ENCODE assay signal across 14 cellular contexts in the genomic region with DNA sequence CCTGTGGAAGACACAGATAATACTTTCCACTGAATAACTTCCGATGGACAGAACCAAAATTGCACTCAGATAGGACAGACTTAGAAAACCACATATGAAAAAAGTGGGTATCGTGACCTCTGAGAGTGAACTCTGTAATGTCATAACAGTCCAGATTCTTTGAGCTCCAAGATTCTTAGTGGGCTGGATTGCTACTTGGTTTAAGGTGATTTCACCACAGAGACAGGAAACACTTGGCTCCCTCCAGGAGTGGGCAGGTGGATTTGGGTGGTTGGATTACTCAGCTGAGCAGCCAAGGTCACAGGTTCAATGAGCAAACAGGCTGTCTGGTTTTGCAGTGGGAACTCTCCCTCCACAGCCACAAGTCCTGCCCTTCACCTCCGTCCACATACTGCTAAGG.
DNase-seq lines count a peak whose midpoint lies in the region; ATAC-seq lines count a peak whose summit lies in the region.
"Had no signal": no experiment of that assay in that cellular context is flagged by ENCODE, and none has a peak within 500 bp of the region (broad histone marks: within the 10 kb centered on the region; RNA-seq: fewer than 3 reads in every experiment).

No MANE protein-coding gene starts in this region.

- ATAC-seq in GM21447 (IDR thresholded peaks at IDR 0.05; ENCODE audit: unreplicated experiment) = no peak
- no peak for ATAC-seq in HG02885 (IDR thresholded peaks at IDR 0.05; ENCODE audit: poor library complexity, unreplicated experiment)

- H3K27ac ChIP-seq in muscle layer of duodenum (ENCODE audit: low read length) = peak overlapping the region; percentile 60

- no peak overlapping the region for H3K4me3 ChIP-seq in muscle layer of duodenum (ENCODE audit: low read depth in 1 of 2, low read length in 2 of 2)

- peak; percentile 79 for DNase-seq in ACHN
- peak; percentile 67 for DNase-seq in LHCN-M2 (ENCODE audit: low read depth)
- peak; percentile 79 for DNase-seq in dermis blood vessel endothelial cell
- DNase-seq in COR-L47 (lab: John Stamatoyannopoulos, UW) = no peak
- DNase-seq in amniotic stem cell (lab: John Stamatoyannopoulos, UW) = no peak
- DNase-seq: activated CD4-positive, alpha-beta T cell treated with anti-CD3 and anti-CD28 coated beads, Interleukin-2, amount 10 ng/mL, durations not matched to agents 7 days and 5 days; activated naive CD4-positive, alpha-beta T cell treated with anti-CD3 and anti-CD28 coated beads, Interleukin-2, amount 10 ng/mL, durations not matched to agents 7 days and 5 days; CD8-positive, alpha-beta memory T cell; effector CD8-positive, alpha-beta T cell; NCI-H146; NCI-H748 treated with DMSO at 0.1 percent for 48 hours had no signal

- no peaks in the 10 kb centered on the region for H3K27me3 ChIP-seq in muscle layer of duodenum (ENCODE audit: low read depth, low read length)

- peaks cover 3 to 35% of the 10 kb centered on the region in 2 donors for H3K4me1 ChIP-seq in muscle layer of duodenum (ENCODE audit: control insufficient read depth in 1 of 2, insufficient read depth in 2 of 2, low read length in 2 of 2)

- peaks cover 21% of the 10 kb centered on the region in 2 donors for H3K36me3 ChIP-seq in muscle layer of duodenum (ENCODE audit: control insufficient read depth in 1 of 2, insufficient read depth in 2 of 2, low read length in 2 of 2)

- in situ Hi-C loops in ACHN (cut with HindIII; ENCODE audit: low pct_ligation_motif_present, low pct_unique_long_range_greater_than_20kb, low sequenced_read_pairs) = loop anchor here (25.0 kb wide), 1 partner anchor 124 kb away; a partner anchor contains a TSS

- H3K9me3 ChIP-seq in muscle layer of duodenum (ENCODE audit: control insufficient read depth in 1 of 2, low read length in 2 of 2) = no peaks in the 10 kb centered on the region

Comparison
In these comparisons a context has a peak if more than half of its experiments do, and no peak if none do; other contexts are left out.
1. DNase-seq: peak in ACHN (single experiment), LHCN-M2 (single experiment) and dermis blood vessel endothelial cell (single experiment); none in COR-L47 (single experiment) and amniotic stem cell (single experiment).